22 cellular contexts compared by ENCODE assay signal in genomic region chr3:112415390-112415789, GRCh38.
"Had no signal": no experiment of that assay in that cellular context is flagged by ENCODE, and none has a peak within 500 bp of the region (broad histone marks: within the 10 kb centered on the region; RNA-seq: fewer than 3 reads in every experiment).

No MANE protein-coding gene starts in this region.

- H3K79me2 ChIP-seq: hepatocyte had no signal

- H3K4me1 Mint-ChIP-seq: mesothelial cell of epicardium had no signal

- H3K36me3 ChIP-seq: esophagus muscularis mucosa, gastroesophageal sphincter, heart left ventricle, left lung, lower lobe of right lung had no signal

- H3K4me3 ChIP-seq: coronary artery, dorsolateral prefrontal cortex, esophagus muscularis mucosa, gastroesophageal sphincter, heart left ventricle, hepatocyte, left lung, lower lobe of right lung, mucosa of descending colon had no signal

- H3K27ac Mint-ChIP-seq: mesothelial cell of epicardium; naive thymus-derived CD4-positive, alpha-beta T cell had no signal

- H3K36me3 Mint-ChIP-seq: mesothelial cell of epicardium had no signal

- H3K9me3 ChIP-seq: esophagus muscularis mucosa, gastroesophageal sphincter, heart left ventricle, left lung, lower lobe of right lung, mucosa of descending colon had no signal

- H3K4me3 Mint-ChIP-seq: mesothelial cell of epicardium; naive thymus-derived CD4-positive, alpha-beta T cell had no signal

- H3K4me1 ChIP-seq: foreskin keratinocyte, gastroesophageal sphincter, left lung, lower lobe of right lung had no signal

- H3K4me2 ChIP-seq: hepatocyte had no signal

- H2AFZ ChIP-seq: hepatocyte had no signal

- H3K9me3 Mint-ChIP-seq: mesothelial cell of epicardium had no signal

- H3K27me3 ChIP-seq: dorsolateral prefrontal cortex, esophagus muscularis mucosa, foreskin keratinocyte, gastroesophageal sphincter, heart left ventricle, hepatocyte, left lung had no signal

- FAIRE-seq: endothelial cell of umbilical vein, islet of Langerhans, keratinocyte had no signal

- ATAC-seq: foreskin keratinocyte; gastroesophageal sphincter; heart left ventricle; left cardiac atrium; left lung; left ventricle myocardium superior; lower lobe of right lung; mucosa of descending colon; naive thymus-derived CD4-positive, alpha-beta T cell had no signal

- DNase-seq: dermis blood vessel endothelial cell; dorsolateral prefrontal cortex; effector CD4-positive, alpha-beta T cell; effector memory CD4-positive, alpha-beta T cell; foreskin keratinocyte; heart left ventricle; hypothalamus; left cardiac atrium; left lung; left ventricle myocardium superior; lower lobe of right lung; mesenchymal stem cell; mucosa of descending colon; naive thymus-derived CD4-positive, alpha-beta T cell had no signal

- H3K27ac ChIP-seq: coronary artery, dorsolateral prefrontal cortex, esophagus muscularis mucosa, foreskin keratinocyte, gastroesophageal sphincter, heart left ventricle, hepatocyte, left lung, lower lobe of right lung had no signal
